Comparison of ENCODE assay signal across 8 cellular contexts in the genomic region with DNA sequence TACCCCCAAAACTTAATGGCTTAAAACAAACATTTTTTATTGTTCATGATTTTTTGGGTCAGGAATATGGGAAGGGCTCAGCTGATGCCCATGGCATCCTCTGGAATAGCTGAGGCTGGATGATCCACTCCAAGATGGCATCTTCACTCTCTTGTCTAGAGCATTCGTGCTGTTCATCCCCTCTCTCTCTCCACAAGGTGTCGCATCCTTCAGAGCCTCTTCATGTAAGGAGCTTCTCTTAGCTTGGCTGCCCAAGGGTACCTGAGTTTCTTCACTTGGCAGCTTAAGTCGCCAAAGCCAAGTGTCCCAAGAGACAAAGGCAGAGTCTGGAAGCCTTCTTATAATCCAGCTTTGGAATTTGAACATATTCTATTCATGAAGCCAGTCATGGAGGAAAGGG.
DNase-seq lines count a peak whose midpoint lies in the region; ATAC-seq and TF ChIP-seq lines count a peak whose summit lies in the region.

No MANE protein-coding gene starts in this region.

- no peak overlapping the region for H3K4me3 ChIP-seq in GM12865 (ENCODE audit: low read depth, low read length)
- no peak overlapping the region for H3K4me3 ChIP-seq in HEK293 (ENCODE audit: low read depth, low read length)
- H3K4me3 ChIP-seq in mesendoderm (ENCODE audit: low read length), result no peak overlapping the region
- H3K4me3 ChIP-seq in right cardiac atrium (ENCODE audit: low read length), result no peak overlapping the region

- no peak overlapping the region for H3K56ac ChIP-seq in mesendoderm (ENCODE audit: low read length)

- CTCF ChIA-PET in HEK293 (lab: Yijun Ruan, JAX) (interaction anchor here (1.2 kb wide), 1 partner anchor 528 kb away, joined by 4 read pairs; no protein-coding TSS in a partner anchor), RWPE1 (lab: Yijun Ruan, JAX) (interaction anchor here (0.6 to 0.7 kb wide), 2 partner anchors 148 to 1001 kb away, joined by 3 to 4 read pairs; no protein-coding TSS in a partner anchor)

- H3K27me3 ChIP-seq in mesendoderm (ENCODE audit: insufficient read depth, low read length, poor library complexity) (no peaks in the 10 kb centered on the region), right cardiac atrium (ENCODE audit: control insufficient read depth, insufficient read depth) (no peaks in the 10 kb centered on the region)

- no peak overlapping the region for H4K5ac ChIP-seq in mesendoderm (ENCODE audit: low read length)

- no peak overlapping the region for H3K4ac ChIP-seq in mesendoderm (ENCODE audit: low read depth, low read length)

- no peak overlapping the region for H3K4me2 ChIP-seq in mesendoderm (ENCODE audit: low read length)

- no peak for ATAC-seq in right cardiac atrium
- ATAC-seq in GM21723 (IDR thresholded peaks at IDR 0.05; ENCODE audit: unreplicated experiment), result no peak

- peak; percentile 53 for TF ChIP-seq CTCF in GM12865 (IDR thresholded peaks at IDR 0.05; ENCODE audit: insufficient read depth, low read depth, low read length, missing control alignments)
- no peak for TF ChIP-seq CTCF in HEK293 (tag by site-specific recombination; IDR thresholded peaks at IDR 0.05)
- no peak for TF ChIP-seq CTCF in RWPE1 (conservative IDR thresholded peaks at IDR 0.05; ENCODE audit: low read depth)

- no peak overlapping the region for H4K8ac ChIP-seq in mesendoderm (ENCODE audit: low read depth, low read length)

- H3K23ac ChIP-seq in mesendoderm (ENCODE audit: low read length), result no peak overlapping the region

- WGBS in mesendoderm (ENCODE audit: extremely low coverage, insufficient coverage, low lambda C conversion rate), result no CpG with 5 or more reads among the region's 3 CpGs
- 60% methylated on average over 3 of the region's 3 CpGs for WGBS in right cardiac atrium

- no peak overlapping the region for H3K18ac ChIP-seq in mesendoderm (ENCODE audit: low read length)

- POLR2A ChIA-PET in HEK293 (lab: Yijun Ruan, JAX), result no interaction called here
- POLR2A ChIA-PET in RWPE1 (lab: Yijun Ruan, JAX; ENCODE audit: low non-redundant PET), result no interaction called here

- no peak overlapping the region for H2BK5ac ChIP-seq in mesendoderm (ENCODE audit: low read length)

- intact Hi-C loops in right cardiac atrium (cut with DNase I), result no loop called here

- DNase-seq in GM12865 (ENCODE audit: low read depth), result peak; percentile 64
- DNase-seq in RWPE1 (ENCODE audit: low spot score), result peak; percentile 9
- peak; percentile 79 for DNase-seq in mesendoderm
- no peak for DNase-seq in right cardiac atrium
- no peak for DNase-seq in caudate nucleus (lab: John Stamatoyannopoulos, UW)
- DNase-seq in stimulated activated CD4-positive, alpha-beta T cell treated with anti-CD3 and anti-CD28 coated beads, Interleukin-4, amount 100 ng/mL, for 24 hours, result no peak

- no peak overlapping the region for H3K9ac ChIP-seq in mesendoderm (ENCODE audit: low read length)

- no peak overlapping the region for H2BK15ac ChIP-seq in mesendoderm (replicated peaks; ENCODE audit: low read depth)

- H3K79me2 ChIP-seq in mesendoderm (ENCODE audit: control insufficient read depth, insufficient read depth, low read length), result no peaks in the 10 kb centered on the region

- no peaks in the 10 kb centered on the region for H3K79me1 ChIP-seq in mesendoderm (ENCODE audit: low read length)

- H3K9me3 ChIP-seq in HEK293 (ENCODE audit: control insufficient read depth, insufficient read depth, low read depth, low read length) (no peaks in the 10 kb centered on the region), right cardiac atrium (ENCODE audit: control insufficient read depth, low read length) (no peaks in the 10 kb centered on the region)

- H3K4me1 ChIP-seq in HEK293 (ENCODE audit: control insufficient read depth, insufficient read depth, low read length) (no peaks in the 10 kb centered on the region), mesendoderm (ENCODE audit: control insufficient read depth, low read depth, low read length) (no peaks in the 10 kb centered on the region), right cardiac atrium (ENCODE audit: control insufficient read depth, insufficient read depth, low read length) (no peaks in the 10 kb centered on the region)

- H3K27ac ChIP-seq in HEK293 (ENCODE audit: extremely low read depth, low read depth, low read length) (no peak overlapping the region), RWPE1 (no peak overlapping the region), mesendoderm (ENCODE audit: low read depth, low read length) (no peak overlapping the region), right cardiac atrium (ENCODE audit: low read length) (no peak overlapping the region), caudate nucleus (ENCODE audit: low read depth, low read length) (no peak overlapping the region)

- no peak overlapping the region for H2AK5ac ChIP-seq in mesendoderm (ENCODE audit: low read length)

- H3K36me3 ChIP-seq in HEK293 (ENCODE audit: control insufficient read depth in 2 of 2, insufficient read depth in 1 of 2, low read length in 2 of 2) (no peaks in the 10 kb centered on the region), mesendoderm (ENCODE audit: control insufficient read depth, insufficient read depth, low read length) (no peaks in the 10 kb centered on the region)

- H2BK120ac ChIP-seq in mesendoderm (ENCODE audit: low read depth, low read length), result no peak overlapping the region

TF ChIP-seq in HEK293, 187 proteins besides CTCF, POLR2A, EP300 and RAD21:
- peak; percentile 6; the same call in 1 of the 2 replicates for TF ChIP-seq ZNF654 (tag by site-specific recombination; IDR thresholded peaks at IDR 0.05; ENCODE audit: low read depth)
- TF ChIP-seq ZNF174 (tag by site-specific recombination; IDR thresholded peaks at IDR 0.05), result no peak

Comparison
In these comparisons a context has a peak if more than half of its experiments do, and no peak if none do; other contexts are left out.
1. DNase-seq: peak in GM12865 (single experiment), RWPE1 (single experiment) and mesendoderm (single experiment); none in right cardiac atrium (0 of 3), caudate nucleus (0 of 61) and stimulated activated CD4-positive, alpha-beta T cell treated with anti-CD3 and anti-CD28 coated beads, Interleukin-4, amount 100 ng/mL, for 24 hours (single experiment).